Comparison of ENCODE assay signal across 12 cellular contexts in genomic region chr14:21107360-21107781, GRCh38. TPM values are rescaled to one million over a fixed set of nuclear protein-coding genes. Genes with fewer than 3 reads are reported as not detected.
DNase-seq lines count a peak whose midpoint lies in the region; ATAC-seq and TF ChIP-seq lines count a peak whose summit lies in the region.
"Had no signal": no experiment of that assay in that cellular context is flagged by ENCODE, and none has a peak within 500 bp of the region (broad histone marks: within the 10 kb centered on the region; RNA-seq: fewer than 3 reads in every experiment).

No MANE protein-coding gene starts in this region.

- peaks cover 27% of the 10 kb centered on the region for H3K4me1 Mint-ChIP-seq in activated T-helper 17 cell treated with anti-CD3 and anti-CD28 coated beads, Interleukin-2, amount 50 U/mL, for 72 hours

- H3K36me3 Mint-ChIP-seq in activated T-helper 17 cell treated with anti-CD3 and anti-CD28 coated beads, Interleukin-2, amount 50 U/mL, for 72 hours (ENCODE audit: low read depth): no peaks in the 10 kb centered on the region

- no peak for DNase-seq in hepatocyte (ENCODE audit: low spot score)
- DNase-seq in T-helper 1 cell: no peak
- no peak for DNase-seq in GM10248 (ENCODE audit: extremely low spot score)
- no peak for DNase-seq in HK-2 (ENCODE audit: unreplicated experiment)

- CTCF ChIA-PET in HEK293 (lab: Yijun Ruan, JAX) (interaction anchor here (0.6 to 10.4 kb wide), 9 partner anchors 8 to 137 kb away, joined by 3 to 175 read pairs (median 6); partner anchors contain the start of gene ARHGEF40), GM10248 (lab: Yijun Ruan, JAX) (interaction anchor here (1.3 to 13.3 kb wide), 6 partner anchors 13 to 92 kb away, joined by 3 to 228 read pairs (median 21); partner anchors contain the start of gene ARHGEF40)

- no peaks in the 10 kb centered on the region for H3K27me3 Mint-ChIP-seq in activated T-helper 17 cell treated with anti-CD3 and anti-CD28 coated beads, Interleukin-2, amount 50 U/mL, for 72 hours
- H3K27me3 Mint-ChIP-seq: activated T-cell treated with anti-CD3 and anti-CD28 coated beads, Interleukin-2, amount 50 U/mL, for 24 hours had no signal

- H3K4me3 Mint-ChIP-seq in activated T-helper 17 cell treated with anti-CD3 and anti-CD28 coated beads, Interleukin-2, amount 50 U/mL, for 72 hours: no peak overlapping the region
- H3K4me3 Mint-ChIP-seq: activated T-cell treated with anti-CD3 and anti-CD28 coated beads, Interleukin-2, amount 50 U/mL, for 24 hours had no signal

- H3K79me2 ChIP-seq in hepatocyte: peaks cover 2% of the 10 kb centered on the region

- H3K27ac ChIP-seq in HEK293 (ENCODE audit: extremely low read depth, low read depth, low read length): peak overlapping the region; percentile 32; the same call in 1 of the 2 replicates
- H3K27ac ChIP-seq in hepatocyte: peak overlapping the region; percentile 99
- peak overlapping the region in 20 of 21 experiments; percentile 31 to 100 (median 78) for H3K27ac ChIP-seq in skin epidermis

- no peak overlapping the region for H3K4me2 ChIP-seq in hepatocyte

- H3K9me2 ChIP-seq in hepatocyte (replicated peaks; ENCODE audit: insufficient read depth): no peaks in the 10 kb centered on the region

- H3K4me3 ChIP-seq in HEK293 (ENCODE audit: low read depth, low read length) (no peak overlapping the region), hepatocyte (no peak overlapping the region), skin epidermis (no peak overlapping the region)
- H3K4me3 ChIP-seq: GM12878, MG63 had no signal

- POLR2A ChIA-PET in HEK293 (lab: Yijun Ruan, JAX): no interaction called here
- POLR2A ChIA-PET in GM10248 (lab: Yijun Ruan, JAX): no interaction called here

- H3K36me3 ChIP-seq in HEK293 (ENCODE audit: control insufficient read depth in 2 of 2, insufficient read depth in 1 of 2, low read length in 2 of 2) (no peaks in the 10 kb centered on the region), hepatocyte (replicated peaks; ENCODE audit: insufficient read depth, low read depth) (no peaks in the 10 kb centered on the region)
- H3K36me3 ChIP-seq: MG63 had no signal

- H2AFZ ChIP-seq in hepatocyte: peak overlapping the region; percentile 56

- H3K27ac Mint-ChIP-seq in activated T-helper 17 cell treated with anti-CD3 and anti-CD28 coated beads, Interleukin-2, amount 50 U/mL, for 72 hours: peak overlapping the region; percentile 70
- H3K27ac Mint-ChIP-seq: activated T-cell treated with anti-CD3 and anti-CD28 coated beads, Interleukin-2, amount 50 U/mL, for 24 hours had no signal

- H3K9me3 ChIP-seq in HEK293 (ENCODE audit: control insufficient read depth, insufficient read depth, low read depth, low read length) (no peaks in the 10 kb centered on the region), hepatocyte (ENCODE audit: low read depth) (no peaks in the 10 kb centered on the region)
- H3K9me3 ChIP-seq: MG63 had no signal

- H3K9me3 Mint-ChIP-seq in activated T-helper 17 cell treated with anti-CD3 and anti-CD28 coated beads, Interleukin-2, amount 50 U/mL, for 72 hours: no peaks in the 10 kb centered on the region
- H3K9me3 Mint-ChIP-seq: activated T-cell treated with anti-CD3 and anti-CD28 coated beads, Interleukin-2, amount 50 U/mL, for 24 hours had no signal

- H3K27me3 ChIP-seq in hepatocyte: no peaks in the 10 kb centered on the region
- H3K27me3 ChIP-seq: MG63 had no signal

- peaks cover 15% of the 10 kb centered on the region for H3K4me1 ChIP-seq in HEK293 (ENCODE audit: control insufficient read depth, insufficient read depth, low read length)
- H3K4me1 ChIP-seq in hepatocyte (ENCODE audit: insufficient read depth): peaks cover 27% of the 10 kb centered on the region

- ATAC-seq in activated T-helper 17 cell treated with anti-CD3 and anti-CD28 coated beads, Interleukin-2, amount 50 U/mL, for 72 hours (replicated peaks): no peak
- no peak for ATAC-seq in HG02588 (IDR thresholded peaks at IDR 0.05; ENCODE audit: unreplicated experiment)

- no peaks in the 10 kb centered on the region for H4K20me1 ChIP-seq in hepatocyte (ENCODE audit: insufficient read depth, poor library complexity, severe bottlenecking)

- TF ChIP-seq CTCF in HEK293 (tag by site-specific recombination; IDR thresholded peaks at IDR 0.05) (no peak), hepatocyte (IDR thresholded peaks at IDR 0.05; ENCODE audit: poor library complexity) (no peak), GM10248 (IDR thresholded peaks at IDR 0.05; ENCODE audit: control extremely low read depth, extremely low read depth, low read depth, missing control alignments) (no peak)

- 74% methylated on average over 3 of the region's 3 CpGs for WGBS in hepatocyte (ENCODE audit: low lambda C conversion rate, missing lambda C conversion rate)

TF ChIP-seq in HEK293, 187 proteins besides CTCF, POLR2A, EP300 and RAD21:
- TF ChIP-seq ZBTB20 (tag by site-specific recombination; IDR thresholded peaks at IDR 0.05) (no peak), ZNF335 (tag by site-specific recombination; conservative IDR thresholded peaks at IDR 0.05) (peak; percentile 41)
TF ChIP-seq in HEK293: peak in this region for 1.

RNA-seq across cellular contexts. Expression of gene TMEM253, which starts 6.5 kb away (rescaled TPM):
- total RNA-seq in activated T-helper 17 cell treated with anti-CD3 and anti-CD28 coated beads, Interleukin-2, amount 50 U/mL, for 72 hours: not detected
- 1.9 and 4.9 TPM in 2 replicates for total RNA-seq in hepatocyte
- 5.4 and 7.8 TPM in 2 replicates for polyA plus RNA-seq in hepatocyte
- total RNA-seq: cerebellum, GM12878 had no signal

RNA-seq across cellular contexts. Expression of gene ZNF219, which starts 8.9 kb away (rescaled TPM):
- 10 to 100 TPM in 1 of 2 donors, 1 to 10 TPM in 1; 9.6 to 18.3 TPM for total RNA-seq in activated T-helper 17 cell treated with anti-CD3 and anti-CD28 coated beads, Interleukin-2, amount 50 U/mL, for 72 hours
- 29.5 and 52.8 TPM in 2 replicates for total RNA-seq in hepatocyte
- polyA plus RNA-seq in hepatocyte: 24.4 and 25.1 TPM in 2 replicates

RNA-seq across cellular contexts. Expression of gene ARHGEF40, which starts 37.3 kb away (rescaled TPM):
- under 1 TPM in 1 of 2 donors, not detected in 1; 0.26 TPM for total RNA-seq in activated T-helper 17 cell treated with anti-CD3 and anti-CD28 coated beads, Interleukin-2, amount 50 U/mL, for 72 hours
- total RNA-seq in hepatocyte: 36.0 and 53.7 TPM in 2 replicates
- polyA plus RNA-seq in hepatocyte: 36.7 and 38.1 TPM in 2 replicates

RNA-seq across cellular contexts. Expression of gene OR5AU1, which starts 48.5 kb away (rescaled TPM):
- total RNA-seq in activated T-helper 17 cell treated with anti-CD3 and anti-CD28 coated beads, Interleukin-2, amount 50 U/mL, for 72 hours: not detected
- not detected in 2 replicates for total RNA-seq in hepatocyte
- polyA plus RNA-seq in hepatocyte: not detected in 2 replicates
- total RNA-seq: cerebellum, GM12878 had no signal
- polyA plus RNA-seq: GM12878 had no signal

RNA-seq across cellular contexts. Expression of gene RNASE8, which starts 49.7 kb away (rescaled TPM):
- not detected for total RNA-seq in activated T-helper 17 cell treated with anti-CD3 and anti-CD28 coated beads, Interleukin-2, amount 50 U/mL, for 72 hours
- not detected in 2 replicates for total RNA-seq in hepatocyte
- polyA plus RNA-seq in hepatocyte: not detected in 2 replicates
- total RNA-seq: cerebellum, GM12878 had no signal
- polyA plus RNA-seq: GM12878 had no signal

Comparison
In these comparisons a context has a peak if more than half of its experiments do, and no peak if none do; other contexts are left out.
1. H3K27ac ChIP-seq: peak in every context shown above with its lines; median percentile 99 in hepatocyte; 78 in skin epidermis; 32 in HEK293.
2. RNA of gene ARHGEF40, which starts 37.3 kb away (total RNA-seq): 36.0 to 53.7 TPM in hepatocyte; 0.26 TPM in activated T-helper 17 cell treated with anti-CD3 and anti-CD28 coated beads, Interleukin-2, amount 50 U/mL, for 72 hours; every median in the first group is over 10 times any median in the second.